Comparison of ENCODE assay signal across 8 cellular contexts in the genomic region with DNA sequence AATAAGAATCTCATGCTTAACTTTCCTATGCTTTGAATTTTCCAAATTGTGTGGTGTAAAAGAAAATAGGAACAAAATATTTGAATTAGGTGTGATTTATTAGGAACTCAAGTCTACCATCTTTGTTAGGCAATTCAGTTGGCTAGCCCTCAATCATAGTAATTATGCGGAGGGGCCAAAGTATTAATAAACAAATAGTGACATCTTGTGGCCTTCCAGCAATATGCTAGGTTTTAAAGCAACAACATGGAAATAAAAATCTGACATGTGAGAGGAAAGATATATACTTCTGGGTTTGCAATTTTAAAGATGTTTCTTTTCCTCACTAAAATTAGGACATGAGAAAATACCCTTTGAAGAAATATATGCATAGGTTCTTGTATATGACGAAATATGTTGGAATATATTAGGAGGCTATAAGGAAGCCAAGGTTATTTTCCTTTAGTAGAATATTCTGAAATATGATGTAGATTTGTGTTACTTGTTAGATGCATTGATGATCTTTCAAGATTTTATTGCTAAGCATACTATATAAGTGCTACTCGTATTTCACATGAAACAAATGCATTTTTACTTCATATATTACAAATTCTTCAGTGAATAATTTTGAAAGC.
DNase-seq lines count a peak whose midpoint lies in the region; TF ChIP-seq lines count a peak whose summit lies in the region.
"Had no signal": no experiment of that assay in that cellular context is flagged by ENCODE, and none has a peak within 500 bp of the region (broad histone marks: within the 10 kb centered on the region; RNA-seq: fewer than 3 reads in every experiment).

No MANE protein-coding gene starts in this region.

- H3K79me2 ChIP-seq in SU-DHL-6 (ENCODE audit: insufficient read depth, low read length), result no peaks in the 10 kb centered on the region

- peak; percentile 27 for DNase-seq in GM13976 (ENCODE audit: low spot score)
- DNase-seq in NCI-H1105 treated with DMSO at 0.1 percent for 48 hours (lab: John Stamatoyannopoulos, UW), result peak; percentile 84
- peak; percentile 44 for DNase-seq in glomerular visceral epithelial cell (ENCODE audit: extremely low spot score)
- DNase-seq in tibial nerve (ENCODE audit: low spot score in 2 of 2), result no peak
- no peak for DNase-seq in C1 segment of cervical spinal cord (lab: John Stamatoyannopoulos, UW)
- no peak for DNase-seq in cortex of kidney (lab: John Stamatoyannopoulos, UW)

- in situ Hi-C loops in GM13976 (cut with MboI; ENCODE audit: low sequenced_read_pairs, unreplicated experiment), result loop anchor here (5.0 kb wide), 1 partner anchor 250 kb away; no protein-coding TSS in a partner anchor

- H3K27me3 ChIP-seq in SU-DHL-6 (ENCODE audit: low read length) (no peaks in the 10 kb centered on the region), tibial nerve (no peaks in the 10 kb centered on the region)

- no peak overlapping the region for H3K4me2 ChIP-seq in SU-DHL-6 (ENCODE audit: low read depth, low read length, poor library complexity, severe bottlenecking)

- H3K9me3 ChIP-seq in SU-DHL-6 (ENCODE audit: insufficient read depth, low read length) (no peaks in the 10 kb centered on the region), tibial nerve (no peaks in the 10 kb centered on the region)

- H3K9ac ChIP-seq in SU-DHL-6 (ENCODE audit: low read length), result no peak overlapping the region

- H3F3A ChIP-seq in SU-DHL-6 (ENCODE audit: insufficient read depth), result no peaks in the 10 kb centered on the region

- no peaks in the 10 kb centered on the region for H3K9me2 ChIP-seq in SU-DHL-6 (replicated peaks; ENCODE audit: insufficient read depth, low read length)

- 33 to 34% methylated on average over 3 of the region's 3 CpGs for WGBS in tibial nerve, 2 donors

- TF ChIP-seq POLR2A in tibial nerve (IDR thresholded peaks at IDR 0.05), result no peak

- H2AFZ ChIP-seq in SU-DHL-6 (ENCODE audit: low read depth, low read length, severe bottlenecking), result no peak overlapping the region

- no peak overlapping the region for H3K4me3 ChIP-seq in SU-DHL-6 (ENCODE audit: insufficient read depth, low read length, poor library complexity, severe bottlenecking)
- H3K4me3 ChIP-seq in tibial nerve, result no peak overlapping the region
- H3K4me3 ChIP-seq: skin epidermis had no signal

- H4K20me1 ChIP-seq in SU-DHL-6 (ENCODE audit: low read depth, low read length), result no peaks in the 10 kb centered on the region

- H3K36me3 ChIP-seq in SU-DHL-6 (ENCODE audit: low read length) (no peaks in the 10 kb centered on the region), tibial nerve (no peaks in the 10 kb centered on the region)

- H3K27ac ChIP-seq in SU-DHL-6 (ENCODE audit: low read depth, low read length) (no peak overlapping the region), tibial nerve (no peak overlapping the region)
- H3K27ac ChIP-seq: skin epidermis had no signal

- TF ChIP-seq CTCF in GM13976 (IDR thresholded peaks at IDR 0.05; ENCODE audit: borderline replicate concordance, control extremely low read depth, extremely low read depth, insufficient read depth, missing control alignments), result peak; percentile 39
- peak; percentile 56 for TF ChIP-seq CTCF in SU-DHL-6 (IDR thresholded peaks at IDR 0.05; ENCODE audit: insufficient read depth, low read length, poor library complexity, severe bottlenecking)
- peak; percentile 15 to 58 (median 39) for TF ChIP-seq CTCF in tibial nerve (IDR thresholded peaks at IDR 0.05)

- TF ChIP-seq EP300 in tibial nerve (IDR thresholded peaks at IDR 0.05), result no peak

- H3K4me1 ChIP-seq in tibial nerve, result no peaks in the 10 kb centered on the region

Comparison
In these comparisons a context has a peak if more than half of its experiments do, and no peak if none do; other contexts are left out.
1. DNase-seq: peak in GM13976 (single experiment), NCI-H1105 treated with DMSO at 0.1 percent for 48 hours (single experiment) and glomerular visceral epithelial cell (single experiment); none in tibial nerve (0 of 2), C1 segment of cervical spinal cord (0 of 14) and cortex of kidney (single experiment).
2. Peak in every context shown above with its lines, with median percentiles within 50 percentile points of each other: CTCF ChIP-seq.